Comparison of ENCODE assay signal across 6 cellular contexts in genomic region chr2:88345842-88346241, GRCh38.
"Had no signal": no experiment of that assay in that cellular context is flagged by ENCODE, and none has a peak within 500 bp of the region (broad histone marks: within the 10 kb centered on the region; RNA-seq: fewer than 3 reads in every experiment).

No MANE protein-coding gene starts in this region.

- H3K27ac Mint-ChIP-seq: HFFc6 had no signal

- H3K4me3 Mint-ChIP-seq: HFFc6 had no signal

- DNase-seq: GM23248, GOT3, H7, HFFc6, IMR-90 had no signal

- ATAC-seq: HCT116 had no signal
